19 cellular contexts compared by ENCODE assay signal in the genomic region with DNA sequence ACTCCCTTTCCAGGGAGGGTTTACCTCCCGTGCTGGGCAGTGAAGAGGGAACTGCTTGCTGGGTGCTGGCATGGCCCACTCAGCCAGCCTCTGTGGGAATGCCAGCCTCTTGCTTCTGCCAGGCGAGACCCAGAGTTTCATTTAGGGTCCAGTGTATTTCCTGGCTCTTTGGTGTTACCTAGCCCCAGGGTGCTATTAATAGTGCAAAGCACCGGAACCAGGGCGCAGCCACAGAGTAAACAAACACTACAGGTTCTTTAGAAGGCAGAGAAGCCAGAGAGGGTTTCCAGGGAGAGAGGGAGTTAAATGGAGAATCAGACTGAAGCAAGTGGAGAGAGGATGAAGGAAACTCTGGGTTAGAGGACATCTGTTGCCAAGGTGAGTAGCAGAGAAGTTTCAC.
DNase-seq lines count a peak whose midpoint lies in the region; ATAC-seq and TF ChIP-seq lines count a peak whose summit lies in the region.
"Had no signal": no experiment of that assay in that cellular context is flagged by ENCODE, and none has a peak within 500 bp of the region (broad histone marks: within the 10 kb centered on the region; RNA-seq: fewer than 3 reads in every experiment).

No MANE protein-coding gene starts in this region.

- no peak overlapping the region for H3K4me3 ChIP-seq in left lung
- H3K4me3 ChIP-seq: A549, MG63 had no signal

- H3K4me3 Mint-ChIP-seq in T-helper 2 cell treated with Interferon-gamma antibody and Interleukin-4, amounts not matched to agents 5 μg/mL and 100 μg/mL, for 36 hours, result no peak overlapping the region
- H3K4me3 Mint-ChIP-seq in type B pancreatic cell, result peak overlapping the region; percentile 42
- H3K4me3 Mint-ChIP-seq in activated naive CD4-positive, alpha-beta T cell treated with anti-CD3 and anti-CD28 coated beads for 36 hours, result no peak overlapping the region
- H3K4me3 Mint-ChIP-seq: immature natural killer cell had no signal

- peaks cover 32% of the 10 kb centered on the region for H3K27me3 Mint-ChIP-seq in T-helper 2 cell treated with Interferon-gamma antibody and Interleukin-4, amounts not matched to agents 5 μg/mL and 100 μg/mL, for 36 hours (ENCODE audit: low read depth)
- peaks cover 4% of the 10 kb centered on the region for H3K27me3 Mint-ChIP-seq in type B pancreatic cell
- no peaks in the 10 kb centered on the region for H3K27me3 Mint-ChIP-seq in activated naive CD4-positive, alpha-beta T cell treated with anti-CD3 and anti-CD28 coated beads for 36 hours (ENCODE audit: low read depth)

- H3K27me3 ChIP-seq in left lung, result no peaks in the 10 kb centered on the region
- H3K27me3 ChIP-seq: MG63 had no signal

- CTCF ChIA-PET in activated naive CD4-positive, alpha-beta T cell treated with anti-CD3 and anti-CD28 coated beads for 36 hours (lab: Charles Lee), result no interaction called here

- ATAC-seq in left lung (peak; percentile 77), GM18861 (IDR thresholded peaks at IDR 0.05; ENCODE audit: unreplicated experiment) (no peak), GM19467 (IDR thresholded peaks at IDR 0.05; ENCODE audit: unreplicated experiment) (no peak)
- ATAC-seq: A549 had no signal

- no peaks in the 10 kb centered on the region for H3K9me3 ChIP-seq in left lung
- H3K9me3 ChIP-seq: A549, BE2C, MG63 had no signal

- H3K4me1 ChIP-seq in left lung, result peaks cover 9 to 16% of the 10 kb centered on the region in 2 donors
- H3K4me1 ChIP-seq: BE2C had no signal

- no peak for DNase-seq in T-helper 2 cell treated with Interferon-gamma antibody and Interleukin-4, amounts not matched to agents 5 μg/mL and 100 μg/mL, for 36 hours (ENCODE audit: low spot score)
- DNase-seq in T-helper 2 cell (no peak), NCI-H748 (lab: John Stamatoyannopoulos, UW; ENCODE audit: unreplicated experiment) (peak; percentile 95), left lung (no peak), type B pancreatic cell (ENCODE audit: extremely low spot score, unreplicated experiment) (no peak)
- no peak for DNase-seq in activated naive CD4-positive, alpha-beta T cell treated with anti-CD3 and anti-CD28 coated beads for 36 hours
- DNase-seq: activated CD4-positive, alpha-beta T cell treated with anti-CD3 and anti-CD28 coated beads, Interleukin-2, amount 50 U/mL, for 1 hour; BE2C; brain microvascular endothelial cell; immature natural killer cell; MG63; NCI-H187 treated with DMSO at 0.1 percent for 48 hours; NCI-H446 treated with DMSO at 0.1 percent for 48 hours; SHP77; SW 1271 had no signal

- no peak for TF ChIP-seq CTCF in left lung (IDR thresholded peaks at IDR 0.05)
- no peak for TF ChIP-seq CTCF in type B pancreatic cell (conservative IDR thresholded peaks at IDR 0.05)

- no peak overlapping the region for H3K27ac ChIP-seq in left lung
- H3K27ac ChIP-seq: A549, brain microvascular endothelial cell had no signal

- no peaks in the 10 kb centered on the region for H3K4me1 Mint-ChIP-seq in T-helper 2 cell treated with Interferon-gamma antibody and Interleukin-4, amounts not matched to agents 5 μg/mL and 100 μg/mL, for 36 hours (ENCODE audit: low read depth)
- peaks cover 40% of the 10 kb centered on the region for H3K4me1 Mint-ChIP-seq in type B pancreatic cell (ENCODE audit: unreplicated experiment)
- H3K4me1 Mint-ChIP-seq in activated naive CD4-positive, alpha-beta T cell treated with anti-CD3 and anti-CD28 coated beads for 36 hours (ENCODE audit: low read depth), result no peaks in the 10 kb centered on the region
- H3K4me1 Mint-ChIP-seq: immature natural killer cell had no signal

- no peaks in the 10 kb centered on the region for H3K36me3 Mint-ChIP-seq in T-helper 2 cell treated with Interferon-gamma antibody and Interleukin-4, amounts not matched to agents 5 μg/mL and 100 μg/mL, for 36 hours (ENCODE audit: low read depth)
- H3K36me3 Mint-ChIP-seq in type B pancreatic cell, result no peaks in the 10 kb centered on the region
- H3K36me3 Mint-ChIP-seq in activated naive CD4-positive, alpha-beta T cell treated with anti-CD3 and anti-CD28 coated beads for 36 hours (ENCODE audit: low read depth), result no peaks in the 10 kb centered on the region
- H3K36me3 Mint-ChIP-seq: immature natural killer cell had no signal

- H3K9me3 Mint-ChIP-seq in T-helper 2 cell treated with Interferon-gamma antibody and Interleukin-4, amounts not matched to agents 5 μg/mL and 100 μg/mL, for 36 hours, result no peaks in the 10 kb centered on the region
- H3K9me3 Mint-ChIP-seq in type B pancreatic cell, result no peaks in the 10 kb centered on the region
- H3K9me3 Mint-ChIP-seq in activated naive CD4-positive, alpha-beta T cell treated with anti-CD3 and anti-CD28 coated beads for 36 hours, result no peaks in the 10 kb centered on the region
- H3K9me3 Mint-ChIP-seq: activated T-helper 2 cell treated with anti-CD3 and anti-CD28 coated beads, Interferon-gamma antibody, Interleukin-2, Interleukin-4, amounts not matched to agents 10 μg/mL and 5 μg/mL and 100 μg/mL, durations not matched to agents 14 hours and 24 hours and 36 hours; immature natural killer cell had no signal

- intact Hi-C loops in left lung (cut with DNase I), result no loop called here
- intact Hi-C loops in activated naive CD4-positive, alpha-beta T cell treated with anti-CD3 and anti-CD28 coated beads for 36 hours (cut with micrococcal nuclease), result no loop called here

- peak overlapping the region; percentile 23 for H3K27ac Mint-ChIP-seq in T-helper 2 cell treated with Interferon-gamma antibody and Interleukin-4, amounts not matched to agents 5 μg/mL and 100 μg/mL, for 36 hours
- H3K27ac Mint-ChIP-seq in type B pancreatic cell, result peak overlapping the region; percentile 24
- H3K27ac Mint-ChIP-seq in activated naive CD4-positive, alpha-beta T cell treated with anti-CD3 and anti-CD28 coated beads for 36 hours, result no peak overlapping the region
- H3K27ac Mint-ChIP-seq: activated T-helper 2 cell treated with anti-CD3 and anti-CD28 coated beads, Interferon-gamma antibody, Interleukin-2, Interleukin-4, amounts not matched to agents 10 μg/mL and 5 μg/mL and 100 μg/mL, durations not matched to agents 14 hours and 24 hours and 36 hours; immature natural killer cell had no signal

- H3K36me3 ChIP-seq in left lung, result no peaks in the 10 kb centered on the region
- H3K36me3 ChIP-seq: BE2C, brain microvascular endothelial cell, MG63 had no signal
